8 cellular contexts compared by ENCODE assay signal in genomic region chr5:95861221-95861857, GRCh38. TPM values are rescaled to one million over a fixed set of nuclear protein-coding genes. Genes with fewer than 3 reads are reported as not detected.
DNase-seq lines count a peak whose midpoint lies in the region; ATAC-seq and TF ChIP-seq lines count a peak whose summit lies in the region.

No MANE protein-coding gene starts in this region.

- TF ChIP-seq CTCF in AG09319 (IDR thresholded peaks at IDR 0.05; ENCODE audit: low read depth, low read length), result no peak
- no peak for TF ChIP-seq CTCF in HL-60 (IDR thresholded peaks at IDR 0.05; ENCODE audit: insufficient read depth, low read length)

- H3K4me3 ChIP-seq in HL-60 (replicated peaks; ENCODE audit: insufficient read depth, low read length) (no peak overlapping the region), skeletal muscle cell (ENCODE audit: low read depth, low read length) (no peak overlapping the region)

- no peaks in the 10 kb centered on the region for H3K27me3 ChIP-seq in HL-60 (ENCODE audit: insufficient read depth, poor library complexity, severe bottlenecking)

- H3K27ac ChIP-seq in HL-60 (replicated peaks), result no peak overlapping the region

- no peak for ATAC-seq in GM18873 (IDR thresholded peaks at IDR 0.05; ENCODE audit: low FRiP score, unreplicated experiment)
- no peak for ATAC-seq in GM19035 (IDR thresholded peaks at IDR 0.05; ENCODE audit: unreplicated experiment)

- DNase-seq in AG09319 (ENCODE audit: extremely low read depth, low read depth) (peak; percentile 92), HL-60 (ENCODE audit: low read depth in 1 of 2, low spot score in 1 of 2) (peak; percentile 54 to 58), SW480 (ENCODE audit: low spot score) (peak; percentile 90), fibroblast of the conjunctiva (ENCODE audit: low read depth) (peak; percentile 95), skeletal muscle cell (ENCODE audit: low read depth) (peak; percentile 98), cerebellum (ENCODE audit: low spot score) (no peak)

RNA-seq across cellular contexts. Expression of gene GLRX, which starts 38.8 kb away (rescaled TPM):
- 8.9 TPM for total RNA-seq in cerebellum
